ENCODE assay signal across 16 cellular contexts in the genomic region with DNA sequence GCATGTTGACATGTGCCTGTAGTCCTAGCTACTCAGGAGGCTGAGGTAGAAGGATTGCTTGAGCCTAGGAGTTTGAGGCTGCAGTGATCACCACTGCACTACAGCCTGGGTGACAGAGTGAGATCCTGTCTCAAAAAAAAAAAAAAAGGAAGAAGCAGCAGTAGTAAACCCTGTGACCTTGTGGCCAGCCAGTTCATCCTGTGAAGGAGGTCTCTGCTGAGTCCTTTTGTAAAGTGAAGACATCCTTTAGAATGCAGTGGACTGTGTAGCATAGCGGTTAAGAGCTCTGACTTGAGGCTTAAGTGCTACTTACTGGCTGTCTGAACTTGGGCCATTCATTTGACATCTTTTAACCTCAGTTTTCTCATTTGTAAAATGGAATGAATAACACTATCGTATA. TPM values are rescaled to one million over a fixed set of nuclear protein-coding genes. Genes with fewer than 3 reads are reported as not detected.
DNase-seq lines count a peak whose midpoint lies in the region; ATAC-seq lines count a peak whose summit lies in the region.
"Had no signal": no experiment of that assay in that cellular context is flagged by ENCODE, and none has a peak within 500 bp of the region (broad histone marks: within the 10 kb centered on the region; RNA-seq: fewer than 3 reads in every experiment).

No MANE protein-coding gene starts in this region.

- ATAC-seq in GM18867 (IDR thresholded peaks at IDR 0.05; ENCODE audit: unreplicated experiment) = peak; percentile 45
- ATAC-seq: activated CD4-positive, CD25-positive, alpha-beta regulatory T cell treated with anti-CD3 and anti-CD28 coated beads, Interleukin-2, amount 50 U/mL, for 24 hours; stimulated activated memory B cell treated with anti-CD40 and anti-IgM and Interleukin-4, amounts not matched to agents 10 μg/mL and 1 μg/mL and 100 μg/mL, for 72 hours had no signal

- DNase-seq in GF-D8 (lab: John Stamatoyannopoulos, UW) = peak; percentile 13
- DNase-seq in NOMO-1 treated with DMSO at 0.1 percent for 48 hours (lab: John Stamatoyannopoulos, UW; ENCODE audit: unreplicated experiment) = peak; percentile 57
- DNase-seq in iris pigment epithelial cell (ENCODE audit: low read depth) = peak; percentile 24
- no peak for DNase-seq in stimulated activated CD4-positive, alpha-beta T cell treated with anti-CD3 and anti-CD28 coated beads, Interleukin-4, amount 100 ng/mL, for 24 hours
- no peak for DNase-seq in ecto neural progenitor cell (ENCODE audit: low spot score)
- DNase-seq in H4 (ENCODE audit: low spot score) = no peak
- DNase-seq in NCI-H526 (lab: John Stamatoyannopoulos, UW) = no peak
- DNase-seq: activated T-cell treated with anti-CD3 and anti-CD28 coated beads, Interleukin-2, amount 50 U/mL, for 72 hours; anterior cingulate cortex; dermis blood vessel endothelial cell; H9; right lobe of liver; stimulated activated CD4-positive, alpha-beta T cell treated with anti-CD3 and anti-CD28 coated beads, Interleukin-4, amount 100 ng/mL, for 1 hour had no signal

RNA-seq across cellular contexts. Expression of a gene that starts 8.3 kb away (rescaled TPM):
- total RNA-seq in H4 (2014; rRNA removed; shearing (Covaris generic)) = 49.9 and 58.8 TPM in 2 replicates

RNA-seq across cellular contexts. Expression of a gene that starts 8.4 kb away (rescaled TPM):
- 30.1 and 46.8 TPM in 2 replicates for total RNA-seq in H4 (2014; rRNA removed; shearing (Covaris generic))

RNA-seq across cellular contexts. Expression of a gene that starts 41.8 kb away (rescaled TPM):
- total RNA-seq in H4 (2014; rRNA removed; shearing (Covaris generic)) = 0.37 and 1.3 TPM in 2 replicates
- total RNA-seq: H9 had no signal

Comparison
In these comparisons a context has a peak if more than half of its experiments do, and no peak if none do; other contexts are left out.
1. DNase-seq: peak in GF-D8 (single experiment), NOMO-1 treated with DMSO at 0.1 percent for 48 hours (single experiment) and iris pigment epithelial cell (single experiment); none in stimulated activated CD4-positive, alpha-beta T cell treated with anti-CD3 and anti-CD28 coated beads, Interleukin-4, amount 100 ng/mL, for 24 hours (single experiment), ecto neural progenitor cell (single experiment), H4 (single experiment) and NCI-H526 (0 of 2).